Comparison of ENCODE assay signal across 1 cellular context in the genomic region with DNA sequence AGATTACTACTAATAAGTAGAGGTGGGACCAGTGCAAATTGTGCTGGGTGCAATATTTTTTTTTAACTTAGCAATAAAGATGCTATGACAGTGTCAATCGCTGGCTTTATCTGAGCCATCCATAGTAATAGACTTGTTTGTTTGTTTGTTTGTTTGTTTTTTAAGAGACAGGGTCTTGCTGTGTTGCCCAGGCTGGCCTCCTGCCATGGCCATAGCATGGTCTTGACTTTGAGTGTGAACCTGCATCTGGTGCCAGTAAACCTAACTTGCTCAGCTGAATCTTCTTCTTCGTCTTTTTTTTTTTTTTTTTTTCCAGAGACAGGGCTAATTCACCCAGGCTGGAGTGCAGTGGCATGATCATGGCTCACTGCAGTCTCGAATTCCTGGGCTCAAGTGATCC.
TF ChIP-seq lines count a peak whose summit lies in the region.

No MANE protein-coding gene starts in this region.

TF ChIP-seq in A549, 52 proteins besides CTCF, POLR2A, EP300 and RAD21 (continued from another document):
- TF ChIP-seq, protein P1, sequence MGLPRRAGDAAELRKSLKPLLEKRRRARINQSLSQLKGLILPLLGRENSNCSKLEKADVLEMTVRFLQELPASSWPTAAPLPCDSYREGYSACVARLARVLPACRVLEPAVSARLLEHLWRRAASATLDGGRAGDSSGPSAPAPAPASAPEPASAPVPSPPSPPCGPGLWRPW (IDR thresholded peaks at IDR 0.05) = no peak
